Comparison of ENCODE assay signal across 8 cellular contexts in the genomic region with DNA sequence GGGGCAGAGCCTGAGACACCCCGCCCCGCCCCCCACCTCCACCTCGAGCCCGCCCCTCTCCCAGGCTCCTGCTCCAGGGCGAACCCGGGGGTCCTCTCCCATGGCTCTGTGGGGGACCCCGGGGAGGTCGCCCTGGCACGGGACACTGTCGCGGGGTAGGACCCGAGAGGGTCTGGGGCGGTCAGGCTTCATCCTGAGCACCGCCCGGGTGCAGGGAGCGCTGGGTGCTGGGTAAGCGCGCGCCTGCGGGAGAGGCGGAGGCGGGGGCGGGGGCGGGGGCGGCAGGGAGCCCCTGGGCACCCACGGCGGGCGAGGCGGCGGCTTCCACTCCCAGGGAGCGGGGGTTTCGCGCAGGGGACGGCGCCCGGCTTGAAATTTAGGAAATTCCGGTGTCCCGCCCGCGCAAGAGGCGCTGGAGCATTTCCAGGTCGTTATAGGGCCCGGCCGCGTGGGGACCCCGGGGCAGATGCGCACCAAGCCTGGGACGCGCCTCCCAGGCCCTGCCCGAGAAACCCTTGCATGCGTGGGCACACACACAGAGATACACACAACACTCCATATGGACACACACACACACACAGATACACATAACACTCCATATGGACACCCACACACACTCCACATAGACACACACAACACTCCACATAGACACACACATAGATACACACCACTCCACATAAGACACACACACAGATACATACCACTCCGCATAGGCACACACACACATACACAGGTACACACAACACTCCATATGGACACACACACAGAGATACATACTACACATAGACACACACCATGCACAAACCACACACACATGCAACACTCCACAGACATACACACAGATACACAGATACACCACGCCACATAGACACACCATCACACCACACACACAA. TPM values are rescaled to one million over a fixed set of nuclear protein-coding genes. Genes with fewer than 3 reads are reported as not detected.
DNase-seq lines count a peak whose midpoint lies in the region; ATAC-seq and TF ChIP-seq lines count a peak whose summit lies in the region.

No MANE protein-coding gene starts in this region.

- no peaks in the 10 kb centered on the region for H3K4me1 ChIP-seq in hepatocyte (ENCODE audit: insufficient read depth)

- peaks cover 19% of the 10 kb centered on the region for H3K27me3 ChIP-seq in hepatocyte

- no peaks in the 10 kb centered on the region for H4K20me1 ChIP-seq in hepatocyte (ENCODE audit: insufficient read depth, poor library complexity, severe bottlenecking)

- peaks cover 3% of the 10 kb centered on the region for H3K9me3 ChIP-seq in hepatocyte (ENCODE audit: low read depth)

- H3K36me3 ChIP-seq in hepatocyte (replicated peaks; ENCODE audit: insufficient read depth, low read depth), result no peaks in the 10 kb centered on the region

- no peak overlapping the region for H2AFZ ChIP-seq in hepatocyte

- 44% methylated on average over 15 of the region's 53 CpGs for WGBS in hepatocyte (ENCODE audit: low lambda C conversion rate, missing lambda C conversion rate)

- H3K79me2 ChIP-seq in hepatocyte, result no peaks in the 10 kb centered on the region

- H3K9me2 ChIP-seq in hepatocyte (replicated peaks; ENCODE audit: insufficient read depth), result no peaks in the 10 kb centered on the region

- peak; percentile 83 for DNase-seq in activated CD8-positive, alpha-beta memory T cell treated with anti-CD3 and anti-CD28 coated beads, Interleukin-2, amount 50 U/mL, for 48 hours
- DNase-seq in hepatocyte (ENCODE audit: low spot score), result no peak
- DNase-seq in stimulated activated CD4-positive, alpha-beta T cell treated with anti-CD3 and anti-CD28 coated beads, TNF-alpha, amount 100 ng/mL, for 4 hours (ENCODE audit: low read depth in 3 of 3), result peak; percentile 46 to 63 (median 53)

- H3K4me3 ChIP-seq in hepatocyte, result no peak overlapping the region

- ATAC-seq in HG03159 (IDR thresholded peaks at IDR 0.05; ENCODE audit: unreplicated experiment) (peak; percentile 41), GM21526 (IDR thresholded peaks at IDR 0.05; ENCODE audit: low FRiP score, unreplicated experiment) (no peak), GM21737 (IDR thresholded peaks at IDR 0.05; ENCODE audit: unreplicated experiment) (no peak), HG03135 (IDR thresholded peaks at IDR 0.05; ENCODE audit: unreplicated experiment) (no peak)

- TF ChIP-seq CTCF in C4-2B (conservative IDR thresholded peaks at IDR 0.05) (no peak; the same call in 1 of the 2 replicates), hepatocyte (IDR thresholded peaks at IDR 0.05; ENCODE audit: poor library complexity) (no peak)

- H3K27ac ChIP-seq in C4-2B (peak overlapping the region; percentile 68), hepatocyte (no peak overlapping the region)

- peak overlapping the region; percentile 91 for H3K4me2 ChIP-seq in hepatocyte

RNA-seq across cellular contexts. Expression of gene SLC19A1, which starts 48.7 kb away (rescaled TPM):
- 4.0 and 7.7 TPM in 2 replicates for total RNA-seq in hepatocyte
- polyA plus RNA-seq in hepatocyte, result 16.1 and 24.8 TPM in 2 replicates

RNA-seq across cellular contexts. Expression of gene PCBP3, which starts 52.6 kb away (rescaled TPM):
- total RNA-seq in hepatocyte, result 3.1 and 5.5 TPM in 2 replicates
- 7.2 and 8.8 TPM in 2 replicates for polyA plus RNA-seq in hepatocyte
